In the genomic region with DNA sequence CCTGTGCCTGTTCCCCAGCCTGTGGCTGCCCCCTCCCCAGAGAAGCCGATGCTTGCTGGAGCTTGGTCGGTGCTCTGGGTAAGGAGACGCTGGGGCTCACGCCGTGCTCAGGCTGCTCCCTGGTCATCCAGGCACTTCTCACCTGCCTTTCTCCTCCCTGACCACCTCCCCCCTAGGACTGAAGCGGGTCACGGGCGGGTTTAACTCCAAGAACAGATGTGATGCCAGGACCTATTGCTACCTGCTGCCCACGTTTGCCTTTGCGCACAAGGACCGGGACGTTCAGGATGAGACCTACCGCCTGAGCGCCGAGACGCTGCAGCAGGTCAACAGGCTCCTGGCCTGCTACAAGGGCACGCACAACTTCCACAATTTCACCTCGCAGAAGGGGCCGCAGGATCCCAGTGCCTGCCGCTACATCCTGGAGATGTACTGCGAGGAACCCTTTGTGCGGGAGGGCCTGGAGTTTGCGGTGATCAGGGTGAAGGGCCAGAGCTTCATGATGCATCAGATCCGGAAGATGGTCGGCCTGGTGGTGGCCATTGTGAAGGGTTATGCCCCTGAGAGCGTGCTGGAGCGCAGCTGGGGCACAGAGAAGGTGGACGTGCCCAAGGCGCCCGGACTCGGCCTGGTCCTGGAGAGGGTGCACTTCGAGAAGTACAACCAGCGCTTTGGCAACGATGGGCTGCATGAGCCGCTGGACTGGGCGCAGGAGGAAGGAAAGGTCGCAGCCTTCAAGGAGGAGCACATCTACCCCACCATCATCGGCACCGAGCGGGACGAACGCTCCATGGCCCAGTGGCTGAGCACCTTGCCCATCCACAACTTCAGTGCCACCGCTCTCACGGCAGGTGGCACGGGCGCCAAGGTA, we compare ENCODE assay signal across 1 cellular context.
TF ChIP-seq lines count a peak whose summit lies in the region.

No MANE protein-coding gene starts in this region.

TF ChIP-seq in H1, 55 proteins besides CTCF, POLR2A, EP300 and RAD21:
- TF ChIP-seq GTF2F1 (IDR thresholded peaks at IDR 0.05; ENCODE audit: borderline replicate concordance, low read depth, low read length) (no peak), TBP (IDR thresholded peaks at IDR 0.05; ENCODE audit: low read depth, low read length) (no peak), SIX5 (IDR thresholded peaks at IDR 0.05; ENCODE audit: low read depth, low read length) (no peak), BACH1 (IDR thresholded peaks at IDR 0.05; ENCODE audit: low read length) (no peak), HDAC6 (IDR thresholded peaks at IDR 0.05; ENCODE audit: low read depth, low read length) (no peak), POLR2AphosphoS5 (IDR thresholded peaks at IDR 0.05; ENCODE audit: low read depth, low read length) (no peak; the same call in 1 of the 2 replicates), JUND (IDR thresholded peaks at IDR 0.05; ENCODE audit: low read length) (no peak), ZNF274 (IDR thresholded peaks at IDR 0.05; ENCODE audit: borderline replicate concordance, extremely low read depth, low read length) (no peak), BCL11A (IDR thresholded peaks at IDR 0.05; ENCODE audit: low read depth in 2 of 2, low read length in 2 of 2) (no peak), CHD7 (IDR thresholded peaks at IDR 0.05; ENCODE audit: insufficient replicate concordance, low read length) (no peak), SUZ12 (IDR thresholded peaks at IDR 0.05; ENCODE audit: low read length) (no peak), MAX (IDR thresholded peaks at IDR 0.05) (no peak), KDM5A (IDR thresholded peaks at IDR 0.05; ENCODE audit: low read length) (no peak), POU5F1 (IDR thresholded peaks at IDR 0.05; ENCODE audit: low read depth, low read length) (no peak)
